26 cellular contexts compared by ENCODE assay signal in genomic region chr17:48627625-48628510, GRCh38. TPM values are rescaled to one million over a fixed set of nuclear protein-coding genes. Genes with fewer than 3 reads are reported as not detected.
A peak's percentile ranks its signal among the peaks of the same experiment; 100 is the strongest.
DNase-seq lines count a peak whose midpoint lies in the region; ATAC-seq and TF ChIP-seq lines count a peak whose summit lies in the region.
"Had no signal": no experiment of that assay in that cellular context is flagged by ENCODE, and none has a peak within 500 bp of the region (broad histone marks: within the 10 kb centered on the region; RNA-seq: fewer than 3 reads in every experiment).

No MANE protein-coding gene starts in this region.

- no peaks in the 10 kb centered on the region for H3K9me3 ChIP-seq in CD8-positive, alpha-beta T cell (ENCODE audit: low read length)
- no peaks in the 10 kb centered on the region for H3K9me3 ChIP-seq in HCT116 (ENCODE audit: control insufficient read depth in 1 of 2, insufficient read depth in 1 of 2, low read depth in 1 of 2, low read length in 2 of 2)
- no peaks in the 10 kb centered on the region for H3K9me3 ChIP-seq in colonic mucosa
- H3K9me3 ChIP-seq: heart right ventricle, ovary had no signal

- RAD21 ChIA-PET in HCT116 (lab: Charles Lee; ENCODE audit: low non-redundant PET in 1 of 2, low total read pairs in 2 of 2, uncharacterized antibody in 2 of 2, unreplicated experiment in 2 of 2): no interaction called here

- H3K27me3 Mint-ChIP-seq in CD8-positive, alpha-beta T cell (ENCODE audit: low read depth): peaks cover 85% of the 10 kb centered on the region
- H3K27me3 Mint-ChIP-seq in naive B cell: peaks cover 85 to 95% (median 94%) of the 10 kb centered on the region in 3 donors

- POLR2A ChIA-PET in CD8-positive, alpha-beta T cell (lab: Charles Lee): no interaction called here
- POLR2A ChIA-PET in HCT116 (lab: Charles Lee): interaction anchor here (1.4 to 2.2 kb wide), 2 partner anchors 12 to 13 kb away, joined by 3 to 8 read pairs; no protein-coding TSS in a partner anchor

- no peak overlapping the region for H2AFZ ChIP-seq in HCT116 (ENCODE audit: low read depth, low read length, poor library complexity, severe bottlenecking)

- no peaks in the 10 kb centered on the region for H3K36me3 Mint-ChIP-seq in CD8-positive, alpha-beta T cell
- peaks cover 0 to 7% of the 10 kb centered on the region in 2 donors for H3K36me3 Mint-ChIP-seq in naive B cell
- H3K36me3 Mint-ChIP-seq: immature natural killer cell had no signal

- H3K9ac ChIP-seq in HCT116 (ENCODE audit: low read length): peak overlapping the region; percentile 95
- peak overlapping the region; percentile 38 to 71 for H3K9ac ChIP-seq in colonic mucosa (ENCODE audit: low read depth in 2 of 2, low read length in 2 of 2)
- H3K9ac ChIP-seq: KMS-11 had no signal

- no peaks in the 10 kb centered on the region for H4K20me1 ChIP-seq in HCT116 (ENCODE audit: insufficient read depth)

- no TSS peak for BruUV-seq in HCT116 (replicated peaks; lab: Mats Ljungman, UMichigan)

- H3K4me3 ChIP-seq in CD8-positive, alpha-beta T cell (ENCODE audit: low read depth, low read length): no peak overlapping the region
- H3K4me3 ChIP-seq in HCT116 (replicated peaks in 1 of 2; ENCODE audit: low read depth in 1 of 2, low read length in 2 of 2) (no peak overlapping the region), colonic mucosa (no peak overlapping the region)
- H3K4me3 ChIP-seq: dorsolateral prefrontal cortex, heart right ventricle, ovary had no signal

- CTCF ChIA-PET in CD8-positive, alpha-beta T cell (lab: Charles Lee): interaction anchor here (1.2 to 2.9 kb wide), 4 partner anchors 9 to 601 kb away, joined by 3 to 18 read pairs (median 7); partner anchors contain the start of gene HOXB8
- CTCF ChIA-PET in HCT116 (lab: Charles Lee): interaction anchor here (1.1 to 1.4 kb wide), 2 partner anchors 9 to 367 kb away, joined by 3 to 4 read pairs; no protein-coding TSS in a partner anchor

- peaks cover 29% of the 10 kb centered on the region for H3K79me2 ChIP-seq in HCT116 (ENCODE audit: insufficient read depth, low read length)

- TF ChIP-seq CTCF in CD8-positive, alpha-beta T cell (IDR thresholded peaks at IDR 0.05): no peak
- TF ChIP-seq CTCF in HCT116 (IDR thresholded peaks at IDR 0.05 in 2 of 3, conservative IDR thresholded peaks at IDR 0.05 in 1 of 3; ENCODE audit: borderline replicate concordance in 1 of 3, insufficient read depth in 1 of 3, low read depth in 2 of 3, low read length in 2 of 3) (no peak), colonic mucosa (IDR thresholded peaks at IDR 0.05) (no peak)

- no peaks in the 10 kb centered on the region for H3K9me2 ChIP-seq in HCT116 (ENCODE audit: insufficient read depth)

- H3K4me1 Mint-ChIP-seq in CD8-positive, alpha-beta T cell (ENCODE audit: low read depth): peaks cover 13% of the 10 kb centered on the region
- peaks cover 15 to 18% (median 15%) of the 10 kb centered on the region in 3 donors for H3K4me1 Mint-ChIP-seq in naive B cell

- TF ChIP-seq RAD21 in HCT116 (IDR thresholded peaks at IDR 0.05; ENCODE audit: low read depth): no peak

- no peak for ATAC-seq in CD8-positive, alpha-beta T cell
- ATAC-seq in HCT116: no peak
- ATAC-seq in naive B cell (ENCODE audit: low read depth in 2 of 2): no peak
- ATAC-seq in GM18909 (IDR thresholded peaks at IDR 0.05; ENCODE audit: poor library complexity, unreplicated experiment): no peak
- ATAC-seq in GM19395 (IDR thresholded peaks at IDR 0.05; ENCODE audit: unreplicated experiment): no peak
- ATAC-seq: activated CD8-positive, alpha-beta T cell treated with anti-CD3 and anti-CD28 coated beads, Interleukin-2, amount 10 ng/mL, durations not matched to agents 7 days and 5 days; heart right ventricle; right cardiac atrium had no signal

- H3K4me1 ChIP-seq in CD8-positive, alpha-beta T cell (ENCODE audit: insufficient read depth, low read length): peaks cover 26% of the 10 kb centered on the region
- peaks cover 15 to 28% of the 10 kb centered on the region in 2 experiments for H3K4me1 ChIP-seq in HCT116 (ENCODE audit: control insufficient read depth in 1 of 2, insufficient read depth in 2 of 2, low read length in 2 of 2)
- H3K4me1 ChIP-seq in colonic mucosa: peaks cover 21% of the 10 kb centered on the region

- no peak overlapping the region for H3K27ac Mint-ChIP-seq in CD8-positive, alpha-beta T cell
- H3K27ac Mint-ChIP-seq in naive B cell: peak overlapping the region in 1 of 6 donors; percentile 44
- H3K27ac Mint-ChIP-seq: activated CD8-positive, alpha-beta T cell treated with anti-CD3 and anti-CD28 coated beads, Interleukin-2, amount 10 ng/mL, durations not matched to agents 7 days and 5 days had no signal

- intact Hi-C loops in CD8-positive, alpha-beta T cell (cut with DNase I, micrococcal nuclease): no loop called here
- intact Hi-C loops in HCT116 (cut with micrococcal nuclease): no loop called here
- intact Hi-C loops in colonic mucosa (cut with DNase I): loop anchor here (10.0 kb wide), 1 partner anchor 483 kb away; no protein-coding TSS in a partner anchor

- H3K9me3 Mint-ChIP-seq in CD8-positive, alpha-beta T cell: no peaks in the 10 kb centered on the region
- peaks cover 0 to 3% (median 0%) of the 10 kb centered on the region in 7 donors for H3K9me3 Mint-ChIP-seq in naive B cell

- no peaks in the 10 kb centered on the region for H3K36me3 ChIP-seq in CD8-positive, alpha-beta T cell (ENCODE audit: insufficient read depth, low read length)
- H3K36me3 ChIP-seq in HCT116 (ENCODE audit: control insufficient read depth in 1 of 2, insufficient read depth in 2 of 2, low read length in 2 of 2): no peaks in the 10 kb centered on the region; a peak in 1 of 4 replicates
- no peaks in the 10 kb centered on the region for H3K36me3 ChIP-seq in colonic mucosa
- H3K36me3 ChIP-seq: heart right ventricle, ovary had no signal

- peaks cover 37% of the 10 kb centered on the region for H3K27me3 ChIP-seq in CD8-positive, alpha-beta T cell (ENCODE audit: insufficient read depth, low read length)
- H3K27me3 ChIP-seq in HCT116 (ENCODE audit: insufficient read depth, low read length) (no peaks in the 10 kb centered on the region), colonic mucosa (peaks cover 35% of the 10 kb centered on the region)

- no peak for DNase-seq in CD8-positive, alpha-beta T cell
- DNase-seq in HCT116 (ENCODE audit: low read depth, low spot score) (no peak), colonic mucosa (no peak), naive B cell (no peak), T1000 (lab: John Stamatoyannopoulos, UW) (no peak), HuH-7 (ENCODE audit: low spot score) (no peak)
- DNase-seq: activated CD4-positive, alpha-beta T cell treated with anti-CD3 and anti-CD28 coated beads for 1 hour; activated CD8-positive, alpha-beta T cell treated with anti-CD3 and anti-CD28 coated beads, Interleukin-2, amount 10 ng/mL, durations not matched to agents 7 days and 5 days; activated naive CD4-positive, alpha-beta T cell treated with Interleukin-2 at 50 U/mL for 16 hours; anterior cingulate cortex; central memory CD4-positive, alpha-beta T cell; DMS 273 treated with DMSO at 0.1 percent for 48 hours; dorsolateral prefrontal cortex; H7; heart right ventricle; immature natural killer cell; NCI-H187; NCI-H82; ovary; right cardiac atrium; SHP77 had no signal

- TF ChIP-seq POLR2A in HCT116 (IDR thresholded peaks at IDR 0.05; ENCODE audit: borderline replicate concordance, extremely low read depth, insufficient read depth, insufficient read length): no peak

- no peak overlapping the region for H3K27ac ChIP-seq in CD8-positive, alpha-beta T cell (ENCODE audit: low read depth, low read length)
- peak overlapping the region; percentile 95 for H3K27ac ChIP-seq in HCT116 (ENCODE audit: low read depth, low read length)
- H3K27ac ChIP-seq in colonic mucosa: peak overlapping the region; percentile 82
- H3K27ac ChIP-seq: C4-2B, dorsolateral prefrontal cortex, heart right ventricle, KMS-11, ovary had no signal

- H3K4me2 ChIP-seq in HCT116 (ENCODE audit: low read length): peak overlapping the region; percentile 98; the same call in 1 of the 2 replicates
- H3K4me2 ChIP-seq: KMS-11 had no signal

- H3K4me3 Mint-ChIP-seq in CD8-positive, alpha-beta T cell: peak overlapping the region; percentile 22
- peak overlapping the region in 6 of 8 donors; percentile 24 to 75 (median 52) for H3K4me3 Mint-ChIP-seq in naive B cell

TF ChIP-seq in HCT116, 20 proteins besides CTCF, POLR2A, EP300 and RAD21:
- TF ChIP-seq EZH2phosphoT487 (IDR thresholded peaks at IDR 0.05; ENCODE audit: borderline replicate concordance) (no peak), ELF1 (IDR thresholded peaks at IDR 0.05; ENCODE audit: borderline replicate concordance, low read depth) (no peak), CEBPB (IDR thresholded peaks at IDR 0.05; ENCODE audit: low read depth) (no peak), JUND (IDR thresholded peaks at IDR 0.05) (no peak), MAX (IDR thresholded peaks at IDR 0.05) (no peak), SP1 (IDR thresholded peaks at IDR 0.05; ENCODE audit: low read depth) (no peak)

RNA-seq across cellular contexts. Expression of gene HOXB9, which starts 1.7 kb away (rescaled TPM):
- not detected for total RNA-seq in CD8-positive, alpha-beta T cell
- 40.1 TPM for total RNA-seq in HCT116 (2021; ENCODE audit: unreplicated experiment)
- polyA plus RNA-seq in HCT116 (2012): 30.3 and 41.0 TPM in 2 replicates
- 10 to 100 TPM; 37.1 to 73.9 TPM for total RNA-seq in colonic mucosa
- polyA plus RNA-seq in naive B cell (ENCODE audit: low read depth in 6 of 6): not detected
- total RNA-seq: dorsolateral prefrontal cortex, H7, heart right ventricle, OCI-LY7, right cardiac atrium had no signal
- polyA plus RNA-seq: heart right ventricle, immature natural killer cell had no signal

RNA-seq across cellular contexts. Expression of gene HOXB8, which starts 12.8 kb away (rescaled TPM):
- total RNA-seq in CD8-positive, alpha-beta T cell: not detected
- total RNA-seq in HCT116 (2021; ENCODE audit: unreplicated experiment): 44.7 TPM
- polyA plus RNA-seq in HCT116 (2012): 15.4 and 23.9 TPM in 2 replicates
- total RNA-seq in colonic mucosa: 1 to 10 TPM; 4.2 to 7.4 TPM
- polyA plus RNA-seq in naive B cell (ENCODE audit: low read depth in 6 of 6): not detected
- total RNA-seq: activated CD8-positive, alpha-beta T cell treated with anti-CD3 and anti-CD28 coated beads, Interleukin-2, amount 10 ng/mL, durations not matched to agents 7 days and 5 days; dorsolateral prefrontal cortex; H7; OCI-LY7; right cardiac atrium had no signal
- polyA plus RNA-seq: heart right ventricle, immature natural killer cell, right cardiac atrium had no signal

RNA-seq across cellular contexts. Expression of gene HOXB7, which starts 17.1 kb away (rescaled TPM):
- under 1 TPM in 1 of 2 experiments, not detected in 1; 0.22 TPM for total RNA-seq in CD8-positive, alpha-beta T cell
- total RNA-seq in HCT116 (2021; ENCODE audit: unreplicated experiment) (33.6 TPM), colonic mucosa (10 to 100 TPM; 25.9 to 31.4 TPM)
- polyA plus RNA-seq in HCT116 (2012): 16.8 and 23.4 TPM in 2 replicates
- under 1 TPM in 2 of 6 donors, not detected in 4; 0.24 to 0.58 TPM for polyA plus RNA-seq in naive B cell (ENCODE audit: low read depth in 6 of 6)

RNA-seq across cellular contexts. Expression of gene HOXB6, which starts 23.1 kb away (rescaled TPM):
- total RNA-seq in CD8-positive, alpha-beta T cell: under 1 TPM in 1 of 2 experiments, not detected in 1; 0.19 TPM
- 64.8 TPM for total RNA-seq in HCT116 (2021; ENCODE audit: unreplicated experiment)
- polyA plus RNA-seq in HCT116 (2012): 17.5 and 28.9 TPM in 2 replicates
- 10 to 100 TPM; 30.0 to 71.0 TPM for total RNA-seq in colonic mucosa
- polyA plus RNA-seq in naive B cell (ENCODE audit: low read depth in 6 of 6): not detected
- total RNA-seq: activated CD8-positive, alpha-beta T cell treated with anti-CD3 and anti-CD28 coated beads, Interleukin-2, amount 10 ng/mL, durations not matched to agents 7 days and 5 days; H7; OCI-LY7 had no signal
- polyA plus RNA-seq: immature natural killer cell had no signal

RNA-seq across cellular contexts. Expression of gene HOXB5, which starts 34.3 kb away (rescaled TPM):
- not detected for total RNA-seq in CD8-positive, alpha-beta T cell
- 19.8 TPM for total RNA-seq in HCT116 (2021; ENCODE audit: unreplicated experiment)
- 6.5 and 12.0 TPM in 2 replicates for polyA plus RNA-seq in HCT116 (2012)
- 10 to 100 TPM; 11.0 to 22.7 TPM for total RNA-seq in colonic mucosa
- polyA plus RNA-seq in naive B cell (ENCODE audit: low read depth in 6 of 6): not detected
- total RNA-seq: activated CD8-positive, alpha-beta T cell treated with anti-CD3 and anti-CD28 coated beads, Interleukin-2, amount 10 ng/mL, durations not matched to agents 7 days and 5 days; H7; OCI-LY7 had no signal
- polyA plus RNA-seq: immature natural killer cell had no signal

Comparison
In these comparisons a context has a peak if more than half of its experiments do, and no peak if none do; other contexts are left out.
1. RNA of gene HOXB9, which starts 1.7 kb away (total RNA-seq): 37.1 to 73.9 TPM in colonic mucosa and 40.1 TPM in HCT116 (single experiment); not detected in CD8-positive, alpha-beta T cell; every median in the first group is over 10 times any median in the second.
2. RNA of gene HOXB8, which starts 12.8 kb away (total RNA-seq): 44.7 TPM in HCT116 (single experiment) and 4.2 to 7.4 TPM in colonic mucosa; not detected in CD8-positive, alpha-beta T cell; every median in the first group is over 4 times any median in the second.
3. RNA of gene HOXB7, which starts 17.1 kb away (total RNA-seq): 33.6 TPM in HCT116 (single experiment) and 25.9 to 31.4 TPM in colonic mucosa; 0.22 TPM in CD8-positive, alpha-beta T cell; every median in the first group is over 10 times any median in the second.